ENCODE assay signal across 1 cellular context in the genomic region with DNA sequence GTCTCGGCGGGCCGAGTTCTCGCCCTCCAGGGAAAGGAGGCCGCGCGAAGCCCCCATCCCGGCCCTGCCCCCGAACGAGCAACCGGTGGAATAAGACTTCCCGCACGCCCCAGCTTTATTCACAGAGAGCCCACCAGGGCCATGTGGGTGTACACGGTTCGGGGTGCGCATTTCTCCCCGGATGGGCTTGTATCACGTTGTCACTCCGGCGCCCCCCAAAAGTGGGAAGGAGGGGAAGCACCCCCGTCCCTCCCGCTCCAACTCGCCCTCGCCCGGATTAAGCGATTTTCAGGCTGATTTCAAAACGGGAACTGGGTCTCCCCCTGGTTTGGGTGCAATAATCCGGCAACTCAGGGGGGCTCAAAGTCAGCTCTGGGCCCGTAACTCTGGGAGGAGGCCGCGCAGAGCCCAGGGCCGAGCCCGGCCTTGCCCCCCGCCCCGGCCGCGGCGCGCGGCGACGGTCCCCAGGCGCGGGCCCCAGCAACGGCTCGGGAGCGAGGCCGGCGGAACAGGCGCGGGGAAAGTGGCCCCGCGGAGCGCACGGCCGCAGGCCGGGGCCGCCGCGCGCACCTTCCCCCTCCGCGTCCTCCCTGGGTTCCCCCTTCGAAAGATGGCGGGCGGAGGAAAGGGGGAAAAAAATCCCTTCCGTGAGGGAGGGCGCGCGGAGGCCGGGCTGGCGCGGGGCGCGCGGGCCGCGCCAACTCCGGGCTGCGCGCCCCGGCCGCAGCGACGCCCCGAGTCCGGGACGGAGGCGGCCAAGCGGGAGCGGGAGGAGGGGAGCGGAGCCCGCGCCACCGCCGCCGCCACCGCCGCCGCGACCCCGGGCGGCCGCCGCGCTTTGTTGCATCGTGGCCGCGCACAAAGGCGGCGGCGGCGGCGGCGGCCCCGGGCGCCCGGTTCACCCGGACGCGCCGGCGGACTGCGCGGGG.
TF ChIP-seq lines count a peak whose summit lies in the region.

No MANE protein-coding gene starts in this region.

TF ChIP-seq in GM23338, 12 proteins besides CTCF, POLR2A, EP300 and RAD21 (continued from another document):
- TF ChIP-seq, protein P1, sequence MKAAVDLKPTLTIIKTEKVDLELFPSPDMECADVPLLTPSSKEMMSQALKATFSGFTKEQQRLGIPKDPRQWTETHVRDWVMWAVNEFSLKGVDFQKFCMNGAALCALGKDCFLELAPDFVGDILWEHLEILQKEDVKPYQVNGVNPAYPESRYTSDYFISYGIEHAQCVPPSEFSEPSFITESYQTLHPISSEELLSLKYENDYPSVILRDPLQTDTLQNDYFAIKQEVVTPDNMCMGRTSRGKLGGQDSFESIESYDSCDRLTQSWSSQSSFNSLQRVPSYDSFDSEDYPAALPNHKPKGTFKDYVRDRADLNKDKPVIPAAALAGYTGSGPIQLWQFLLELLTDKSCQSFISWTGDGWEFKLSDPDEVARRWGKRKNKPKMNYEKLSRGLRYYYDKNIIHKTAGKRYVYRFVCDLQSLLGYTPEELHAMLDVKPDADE (IDR thresholded peaks at IDR 0.05) = no peak
- TF ChIP-seq EZH2 (IDR thresholded peaks at IDR 0.05; ENCODE audit: low read depth, unreplicated experiment) (no peak), JUNB (IDR thresholded peaks at IDR 0.05; ENCODE audit: unreplicated experiment) (no peak), POLR2AphosphoS5 (IDR thresholded peaks at IDR 0.05; ENCODE audit: low read depth) (no peak), ZNF331 (CRISPR knock-in tag; IDR thresholded peaks at IDR 0.05; ENCODE audit: low read depth) (no peak)
- TF ChIP-seq, protein P2, sequence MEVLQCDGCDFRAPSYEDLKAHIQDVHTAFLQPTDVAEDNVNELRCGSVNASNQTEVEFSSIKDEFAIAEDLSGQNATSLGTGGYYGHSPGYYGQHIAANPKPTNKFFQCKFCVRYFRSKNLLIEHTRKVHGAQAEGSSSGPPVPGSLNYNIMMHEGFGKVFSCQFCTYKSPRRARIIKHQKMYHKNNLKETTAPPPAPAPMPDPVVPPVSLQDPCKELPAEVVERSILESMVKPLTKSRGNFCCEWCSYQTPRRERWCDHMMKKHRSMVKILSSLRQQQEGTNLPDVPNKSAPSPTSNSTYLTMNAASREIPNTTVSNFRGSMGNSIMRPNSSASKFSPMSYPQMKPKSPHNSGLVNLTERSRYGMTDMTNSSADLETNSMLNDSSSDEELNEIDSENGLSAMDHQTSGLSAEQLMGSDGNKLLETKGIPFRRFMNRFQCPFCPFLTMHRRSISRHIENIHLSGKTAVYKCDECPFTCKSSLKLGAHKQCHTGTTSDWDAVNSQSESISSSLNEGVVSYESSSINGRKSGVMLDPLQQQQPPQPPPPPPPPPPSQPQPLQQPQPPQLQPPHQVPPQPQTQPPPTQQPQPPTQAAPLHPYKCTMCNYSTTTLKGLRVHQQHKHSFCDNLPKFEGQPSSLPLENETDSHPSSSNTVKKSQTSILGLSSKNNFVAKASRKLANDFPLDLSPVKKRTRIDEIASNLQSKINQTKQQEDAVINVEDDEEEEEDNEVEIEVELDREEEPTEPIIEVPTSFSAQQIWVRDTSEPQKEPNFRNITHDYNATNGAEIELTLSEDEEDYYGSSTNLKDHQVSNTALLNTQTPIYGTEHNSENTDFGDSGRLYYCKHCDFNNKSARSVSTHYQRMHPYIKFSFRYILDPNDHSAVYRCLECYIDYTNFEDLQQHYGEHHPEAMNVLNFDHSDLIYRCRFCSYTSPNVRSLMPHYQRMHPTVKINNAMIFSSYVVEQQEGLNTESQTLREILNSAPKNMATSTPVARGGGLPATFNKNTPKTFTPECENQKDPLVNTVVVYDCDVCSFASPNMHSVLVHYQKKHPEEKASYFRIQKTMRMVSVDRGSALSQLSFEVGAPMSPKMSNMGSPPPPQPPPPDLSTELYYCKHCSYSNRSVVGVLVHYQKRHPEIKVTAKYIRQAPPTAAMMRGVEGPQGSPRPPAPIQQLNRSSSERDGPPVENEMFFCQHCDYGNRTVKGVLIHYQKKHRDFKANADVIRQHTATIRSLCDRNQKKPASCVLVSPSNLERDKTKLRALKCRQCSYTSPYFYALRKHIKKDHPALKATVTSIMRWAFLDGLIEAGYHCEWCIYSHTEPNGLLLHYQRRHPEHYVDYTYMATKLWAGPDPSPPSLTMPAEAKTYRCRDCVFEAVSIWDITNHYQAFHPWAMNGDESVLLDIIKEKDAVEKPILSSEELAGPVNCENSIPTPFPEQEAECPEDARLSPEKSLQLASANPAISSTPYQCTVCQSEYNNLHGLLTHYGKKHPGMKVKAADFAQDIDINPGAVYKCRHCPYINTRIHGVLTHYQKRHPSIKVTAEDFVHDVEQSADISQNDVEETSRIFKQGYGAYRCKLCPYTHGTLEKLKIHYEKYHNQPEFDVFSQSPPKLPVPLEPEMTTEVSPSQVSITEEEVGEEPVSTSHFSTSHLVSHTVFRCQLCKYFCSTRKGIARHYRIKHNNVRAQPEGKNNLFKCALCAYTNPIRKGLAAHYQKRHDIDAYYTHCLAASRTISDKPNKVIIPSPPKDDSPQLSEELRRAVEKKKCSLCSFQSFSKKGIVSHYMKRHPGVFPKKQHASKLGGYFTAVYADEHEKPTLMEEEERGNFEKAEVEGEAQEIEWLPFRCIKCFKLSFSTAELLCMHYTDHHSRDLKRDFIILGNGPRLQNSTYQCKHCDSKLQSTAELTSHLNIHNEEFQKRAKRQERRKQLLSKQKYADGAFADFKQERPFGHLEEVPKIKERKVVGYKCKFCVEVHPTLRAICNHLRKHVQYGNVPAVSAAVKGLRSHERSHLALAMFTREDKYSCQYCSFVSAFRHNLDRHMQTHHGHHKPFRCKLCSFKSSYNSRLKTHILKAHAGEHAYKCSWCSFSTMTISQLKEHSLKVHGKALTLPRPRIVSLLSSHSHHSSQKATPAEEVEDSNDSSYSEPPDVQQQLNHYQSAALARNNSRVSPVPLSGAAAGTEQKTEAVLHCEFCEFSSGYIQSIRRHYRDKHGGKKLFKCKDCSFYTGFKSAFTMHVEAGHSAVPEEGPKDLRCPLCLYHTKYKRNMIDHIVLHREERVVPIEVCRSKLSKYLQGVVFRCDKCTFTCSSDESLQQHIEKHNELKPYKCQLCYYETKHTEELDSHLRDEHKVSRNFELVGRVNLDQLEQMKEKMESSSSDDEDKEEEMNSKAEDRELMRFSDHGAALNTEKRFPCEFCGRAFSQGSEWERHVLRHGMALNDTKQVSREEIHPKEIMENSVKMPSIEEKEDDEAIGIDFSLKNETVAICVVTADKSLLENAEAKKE (CRISPR knock-in tag; IDR thresholded peaks at IDR 0.05) = no peak
TF ChIP-seq in GM23338: peak in this region for 0.
